Comparison of ENCODE assay signal across 28 cellular contexts in the genomic region with DNA sequence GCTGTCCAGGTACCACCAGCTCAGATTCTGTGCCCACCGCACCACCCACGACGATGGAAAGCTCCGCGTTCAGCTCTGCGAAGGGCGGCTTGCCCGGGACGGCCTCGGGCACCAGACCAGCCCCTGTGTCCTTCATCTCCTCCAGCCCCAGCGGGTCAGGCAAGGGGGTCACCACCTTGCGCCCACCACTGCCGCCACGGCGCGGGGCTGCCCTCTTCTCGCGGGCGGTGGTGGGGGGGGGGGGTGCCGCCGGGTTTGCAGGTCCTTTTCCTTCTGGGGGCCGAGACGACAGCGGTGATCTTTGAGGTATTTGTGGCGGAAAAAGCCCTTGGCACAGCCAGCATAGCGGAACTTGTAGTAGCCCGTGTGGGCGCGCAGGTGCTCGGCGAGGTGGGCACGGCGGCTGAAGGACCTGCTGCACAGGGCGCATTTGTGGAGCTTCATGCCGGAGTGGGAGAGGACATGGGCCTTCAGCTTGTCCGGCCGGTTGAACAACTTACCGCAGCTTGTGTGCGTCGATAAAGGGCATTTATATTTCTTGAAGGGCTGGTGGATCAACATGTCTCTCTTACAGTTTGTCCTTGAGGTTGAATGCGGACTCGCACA. TPM values are rescaled to one million over a fixed set of nuclear protein-coding genes. Genes with fewer than 3 reads are reported as not detected.
"Had no signal": no experiment of that assay in that cellular context is flagged by ENCODE, and none has a peak within 500 bp of the region (broad histone marks: within the 10 kb centered on the region; RNA-seq: fewer than 3 reads in every experiment).

No MANE protein-coding gene starts in this region.

- H3K36me3 ChIP-seq: ascending aorta, SJSA1 had no signal

- H3K27me3 Mint-ChIP-seq: activated CD4-positive, alpha-beta T cell treated with anti-CD3 and anti-CD28 coated beads, Interleukin-2, amount 10 ng/mL, durations not matched to agents 24 days and 14 days; activated naive CD8-positive, alpha-beta T cell treated with anti-CD3 and anti-CD28 coated beads, Interleukin-2, amount 50 U/mL, for 24 hours; central memory CD8-positive, alpha-beta T cell had no signal

- H3K4me1 Mint-ChIP-seq: activated CD4-positive, alpha-beta memory T cell treated with anti-CD3 and anti-CD28 coated beads, Interleukin-2, amount 10 ng/mL, durations not matched to agents 7 days and 5 days; activated CD4-positive, alpha-beta T cell treated with anti-CD3 and anti-CD28 coated beads, Interleukin-2, amount 10 ng/mL, durations not matched to agents 24 days and 14 days; activated naive CD8-positive, alpha-beta T cell treated with anti-CD3 and anti-CD28 coated beads, Interleukin-2, amount 50 U/mL, for 24 hours; activated T-helper 17 cell treated with anti-CD3 and anti-CD28 coated beads, Interleukin-2, amount 50 U/mL, for 72 hours; central memory CD8-positive, alpha-beta T cell had no signal

- H3K4me1 ChIP-seq: ascending aorta, body of pancreas, SJSA1 had no signal

- H3K27ac ChIP-seq: ascending aorta, body of pancreas, SJSA1 had no signal

- H3K27ac Mint-ChIP-seq: activated B cell treated with CpG ODN at 0.5 μM for 24 hours; activated CD4-positive, alpha-beta memory T cell treated with anti-CD3 and anti-CD28 coated beads, Interleukin-2, amount 10 ng/mL, durations not matched to agents 7 days and 5 days; activated CD4-positive, alpha-beta T cell treated with anti-CD3 and anti-CD28 coated beads, Interleukin-2, amount 10 ng/mL, durations not matched to agents 24 days and 14 days; activated naive CD4-positive, alpha-beta T cell treated with anti-CD3 and anti-CD28 coated beads, Interleukin-2, amount 50 U/mL, for 72 hours; activated naive CD8-positive, alpha-beta T cell treated with anti-CD3 and anti-CD28 coated beads, Interleukin-2, amount 50 U/mL, for 24 hours; activated T-helper 17 cell treated with anti-CD3 and anti-CD28 coated beads, Interleukin-2, amount 50 U/mL, for 72 hours; T-helper 1 cell treated with Interleukin-12 subunit alpha and Interleukin-12 subunit beta and Interleukin-4 antibody, amounts not matched to agents 30 μg/mL and 1 μg/mL, for 36 hours had no signal

- H3K9me3 ChIP-seq: ascending aorta, body of pancreas, SJSA1 had no signal

- H3K4me3 Mint-ChIP-seq: activated B cell treated with CpG ODN at 0.5 μM for 24 hours; activated CD4-positive, alpha-beta memory T cell treated with anti-CD3 and anti-CD28 coated beads, Interleukin-2, amount 10 ng/mL, durations not matched to agents 7 days and 5 days; activated CD4-positive, alpha-beta T cell treated with anti-CD3 and anti-CD28 coated beads, Interleukin-2, amount 10 ng/mL, durations not matched to agents 24 days and 14 days; activated naive CD8-positive, alpha-beta T cell treated with anti-CD3 and anti-CD28 coated beads, Interleukin-2, amount 50 U/mL, for 24 hours; activated T-helper 17 cell treated with anti-CD3 and anti-CD28 coated beads, Interleukin-2, amount 50 U/mL, for 72 hours; central memory CD8-positive, alpha-beta T cell; T-helper 1 cell treated with Interleukin-12 subunit alpha and Interleukin-12 subunit beta and Interleukin-4 antibody, amounts not matched to agents 30 μg/mL and 1 μg/mL, for 36 hours had no signal

- DNase-seq: activated B cell treated with CpG ODN at 0.5 μM for 24 hours; activated CD4-positive, alpha-beta memory T cell treated with anti-CD3 and anti-CD28 coated beads, Interleukin-2, amount 10 ng/mL, durations not matched to agents 7 days and 5 days; activated CD4-positive, alpha-beta T cell treated with anti-CD3 and anti-CD28 coated beads for 1 hour; activated CD4-positive, alpha-beta T cell treated with anti-CD3 and anti-CD28 coated beads, Interleukin-2, amount 10 ng/mL, durations not matched to agents 24 days and 14 days; activated naive CD8-positive, alpha-beta T cell treated with anti-CD3 and anti-CD28 coated beads, Interleukin-2, amount 50 U/mL, for 24 hours; activated T-cell treated with anti-CD3 and anti-CD28 coated beads for 4 hours; activated T-cell treated with anti-CD3 and anti-CD28 coated beads, Interleukin-2, amount 50 U/mL, for 48 hours; amniotic stem cell; body of pancreas; Kasumi-1; KBM-7; NCI-H1105 treated with DMSO at 0.1 percent for 48 hours; NCI-H1436 treated with DMSO at 0.1 percent for 48 hours; NCI-H187 treated with DMSO at 0.1 percent for 48 hours; NCI-H345; NCI-H510A; NCI-H526 treated with DMSO at 0.1 percent for 48 hours; NCI-H82; OCI-M1; RPMI8226; SHP77 had no signal

- H3K4me3 ChIP-seq: ascending aorta, body of pancreas, SJSA1 had no signal

- H3K9me3 Mint-ChIP-seq: activated CD4-positive, alpha-beta T cell treated with anti-CD3 and anti-CD28 coated beads, Interleukin-2, amount 10 ng/mL, durations not matched to agents 24 days and 14 days; activated naive CD8-positive, alpha-beta T cell treated with anti-CD3 and anti-CD28 coated beads, Interleukin-2, amount 50 U/mL, for 24 hours; central memory CD8-positive, alpha-beta T cell; T-helper 1 cell treated with Interleukin-12 subunit alpha and Interleukin-12 subunit beta and Interleukin-4 antibody, amounts not matched to agents 30 μg/mL and 1 μg/mL, for 36 hours had no signal

- H3K27me3 ChIP-seq: ascending aorta, body of pancreas, SJSA1 had no signal

RNA-seq across cellular contexts. Expression of gene CFAP299, which starts 50.9 kb away (rescaled TPM):
- total RNA-seq: activated B cell treated with CpG ODN at 0.5 μM for 24 hours; activated CD4-positive, alpha-beta memory T cell treated with anti-CD3 and anti-CD28 coated beads, Interleukin-2, amount 10 ng/mL, durations not matched to agents 7 days and 5 days; activated CD4-positive, alpha-beta T cell treated with anti-CD3 and anti-CD28 coated beads, Interleukin-2, amount 10 ng/mL, durations not matched to agents 24 days and 14 days; activated CD8-positive, alpha-beta memory T cell treated with anti-CD3 and anti-CD28 coated beads for 36 hours; activated naive CD4-positive, alpha-beta T cell treated with anti-CD3 and anti-CD28 coated beads, Interleukin-2, amount 50 U/mL, for 72 hours; ascending aorta; body of pancreas had no signal
